ENCODE assay signal across 1 cellular context in genomic region chr20:309841-310644, GRCh38.
TF ChIP-seq lines count a peak whose summit lies in the region.

No MANE protein-coding gene starts in this region.

TF ChIP-seq in HepG2, 621 proteins besides CTCF, POLR2A, EP300 and RAD21 (continued from another document and continues in another):
- TF ChIP-seq FLYWCH1 (CRISPR knock-in tag; IDR thresholded peaks at IDR 0.05) (no peak), ZNF367 (CRISPR knock-in tag; IDR thresholded peaks at IDR 0.05; ENCODE audit: borderline replicate concordance) (no peak), GABPB1 (CRISPR knock-in tag; IDR thresholded peaks at IDR 0.05) (peak; percentile 58; the same call in 1 of the 2 replicates), ZNF891 (CRISPR knock-in tag; IDR thresholded peaks at IDR 0.05) (peak; percentile 85), ZNF460 (CRISPR knock-in tag; IDR thresholded peaks at IDR 0.05; ENCODE audit: borderline replicate concordance) (no peak), KLF9 (CRISPR knock-in tag; IDR thresholded peaks at IDR 0.05; ENCODE audit: low read depth) (0 out of 2 replicates have a peak, but pooled peaks have one; percentile 21), ZNF543 (CRISPR knock-in tag; IDR thresholded peaks at IDR 0.05) (peak; percentile 86), ERF (CRISPR knock-in tag; IDR thresholded peaks at IDR 0.05) (peak; percentile 61; the same call in 1 of the 2 replicates), POLR2AphosphoS5 (IDR thresholded peaks at IDR 0.05; ENCODE audit: low read depth, low read length) (peak; percentile 65), KDM4B (CRISPR knock-in tag; IDR thresholded peaks at IDR 0.05) (0 out of 2 replicates have a peak, but pooled peaks have one; percentile 16), CHD2 (IDR thresholded peaks at IDR 0.05; ENCODE audit: low read depth, low read length) (peak; percentile 40; the same call in 1 of the 2 replicates), PHF21A (CRISPR knock-in tag; IDR thresholded peaks at IDR 0.05) (no peak), CBX5 (CRISPR knock-in tag; IDR thresholded peaks at IDR 0.05; ENCODE audit: borderline replicate concordance) (no peak; the same call in 1 of the 2 replicates), HMGXB3 (CRISPR knock-in tag; IDR thresholded peaks at IDR 0.05; ENCODE audit: borderline replicate concordance) (no peak; the same call in 1 of the 2 replicates), KLF16 (CRISPR knock-in tag; IDR thresholded peaks at IDR 0.05) (peak in 1 of 2 experiments; percentile 35; a peak in 2 of 4 replicates), ZIK1 (CRISPR knock-in tag; IDR thresholded peaks at IDR 0.05; ENCODE audit: borderline replicate concordance, low read depth) (peak; percentile 70), ZNF207 (IDR thresholded peaks at IDR 0.05; ENCODE audit: borderline replicate concordance) (no peak), ZNF704 (CRISPR knock-in tag; IDR thresholded peaks at IDR 0.05; ENCODE audit: borderline replicate concordance) (0 out of 2 replicates have a peak, but pooled peaks have one; percentile 84), SAP130 (CRISPR knock-in tag; IDR thresholded peaks at IDR 0.05; ENCODE audit: low read depth) (peak; percentile 83), NAIF1 (CRISPR knock-in tag; IDR thresholded peaks at IDR 0.05; ENCODE audit: borderline replicate concordance) (no peak), ZGPAT (CRISPR knock-in tag; IDR thresholded peaks at IDR 0.05) (0 out of 2 replicates have a peak, but pooled peaks have one; percentile 32), ZNF160 (CRISPR knock-in tag; IDR thresholded peaks at IDR 0.05) (peak; percentile 73; the same call in 1 of the 2 replicates), ZNF136 (CRISPR knock-in tag; IDR thresholded peaks at IDR 0.05; ENCODE audit: low read depth) (peak; percentile 91; the same call in 1 of the 2 replicates), NR3C1 (CRISPR knock-in tag; IDR thresholded peaks at IDR 0.05) (no peak), HNF1B (CRISPR knock-in tag; IDR thresholded peaks at IDR 0.05) (peak; percentile 77; the same call in 1 of the 2 replicates), MAFF (IDR thresholded peaks at IDR 0.05; ENCODE audit: low read depth, low read length) (no peak), DDIT3 (CRISPR knock-in tag; IDR thresholded peaks at IDR 0.05) (no peak), MTA1 (CRISPR knock-in tag; IDR thresholded peaks at IDR 0.05; ENCODE audit: borderline replicate concordance) (peak; percentile 72; the same call in 1 of the 2 replicates), ZNF496 (CRISPR knock-in tag; IDR thresholded peaks at IDR 0.05; ENCODE audit: insufficient replicate concordance) (no peak), IRF2 (CRISPR knock-in tag; IDR thresholded peaks at IDR 0.05) (peak; percentile 61; the same call in 1 of the 2 replicates), SNRNP70 (IDR thresholded peaks at IDR 0.05; ENCODE audit: low read depth, low read length) (no peak), MYNN (CRISPR knock-in tag; IDR thresholded peaks at IDR 0.05; ENCODE audit: low read depth) (no peak), TEAD3 (CRISPR knock-in tag; optimal IDR thresholded peaks at IDR 0.05; ENCODE audit: borderline replicate concordance) (peak; percentile 62), ZNF737 (CRISPR knock-in tag; IDR thresholded peaks at IDR 0.05; ENCODE audit: borderline replicate concordance) (no peak), ZNF251 (CRISPR knock-in tag; IDR thresholded peaks at IDR 0.05) (0 out of 2 replicates have a peak, but pooled peaks have one; percentile 63), ATRX (CRISPR knock-in tag; IDR thresholded peaks at IDR 0.05; ENCODE audit: borderline replicate concordance) (no peak), RFXANK (CRISPR knock-in tag; IDR thresholded peaks at IDR 0.05) (peak; percentile 48; the same call in 1 of the 2 replicates), SP5 (CRISPR knock-in tag; IDR thresholded peaks at IDR 0.05; ENCODE audit: borderline replicate concordance, low read depth) (peak; percentile 78; the same call in 1 of the 2 replicates), PHB2 (IDR thresholded peaks at IDR 0.05; ENCODE audit: partially characterized antibody) (no peak), CC2D1A (CRISPR knock-in tag; IDR thresholded peaks at IDR 0.05) (no peak), ZFX (CRISPR knock-in tag; IDR thresholded peaks at IDR 0.05; ENCODE audit: low read depth) (peak; percentile 93), ONECUT2 (CRISPR knock-in tag; IDR thresholded peaks at IDR 0.05) (peak; percentile 25; the same call in 1 of the 2 replicates), ZZZ3 (CRISPR knock-in tag; IDR thresholded peaks at IDR 0.05; ENCODE audit: borderline replicate concordance) (no peak), DMTF1 (CRISPR knock-in tag; IDR thresholded peaks at IDR 0.05) (0 out of 2 replicates have a peak, but pooled peaks have one; percentile 68), ZNF563 (CRISPR knock-in tag; IDR thresholded peaks at IDR 0.05) (peak; percentile 64; the same call in 1 of the 2 replicates), RFX1 (IDR thresholded peaks at IDR 0.05) (peak; percentile 87), NR2C2 (CRISPR knock-in tag; IDR thresholded peaks at IDR 0.05; ENCODE audit: borderline replicate concordance) (no peak), MYC (CRISPR knock-in tag; IDR thresholded peaks at IDR 0.05; ENCODE audit: borderline replicate concordance) (peak; percentile 64)
- TF ChIP-seq, protein P1, sequence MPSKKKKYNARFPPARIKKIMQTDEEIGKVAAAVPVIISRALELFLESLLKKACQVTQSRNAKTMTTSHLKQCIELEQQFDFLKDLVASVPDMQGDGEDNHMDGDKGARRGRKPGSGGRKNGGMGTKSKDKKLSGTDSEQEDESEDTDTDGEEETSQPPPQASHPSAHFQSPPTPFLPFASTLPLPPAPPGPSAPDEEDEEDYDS (CRISPR knock-in tag; IDR thresholded peaks at IDR 0.05): peak; percentile 79
- TF ChIP-seq, protein P2, sequence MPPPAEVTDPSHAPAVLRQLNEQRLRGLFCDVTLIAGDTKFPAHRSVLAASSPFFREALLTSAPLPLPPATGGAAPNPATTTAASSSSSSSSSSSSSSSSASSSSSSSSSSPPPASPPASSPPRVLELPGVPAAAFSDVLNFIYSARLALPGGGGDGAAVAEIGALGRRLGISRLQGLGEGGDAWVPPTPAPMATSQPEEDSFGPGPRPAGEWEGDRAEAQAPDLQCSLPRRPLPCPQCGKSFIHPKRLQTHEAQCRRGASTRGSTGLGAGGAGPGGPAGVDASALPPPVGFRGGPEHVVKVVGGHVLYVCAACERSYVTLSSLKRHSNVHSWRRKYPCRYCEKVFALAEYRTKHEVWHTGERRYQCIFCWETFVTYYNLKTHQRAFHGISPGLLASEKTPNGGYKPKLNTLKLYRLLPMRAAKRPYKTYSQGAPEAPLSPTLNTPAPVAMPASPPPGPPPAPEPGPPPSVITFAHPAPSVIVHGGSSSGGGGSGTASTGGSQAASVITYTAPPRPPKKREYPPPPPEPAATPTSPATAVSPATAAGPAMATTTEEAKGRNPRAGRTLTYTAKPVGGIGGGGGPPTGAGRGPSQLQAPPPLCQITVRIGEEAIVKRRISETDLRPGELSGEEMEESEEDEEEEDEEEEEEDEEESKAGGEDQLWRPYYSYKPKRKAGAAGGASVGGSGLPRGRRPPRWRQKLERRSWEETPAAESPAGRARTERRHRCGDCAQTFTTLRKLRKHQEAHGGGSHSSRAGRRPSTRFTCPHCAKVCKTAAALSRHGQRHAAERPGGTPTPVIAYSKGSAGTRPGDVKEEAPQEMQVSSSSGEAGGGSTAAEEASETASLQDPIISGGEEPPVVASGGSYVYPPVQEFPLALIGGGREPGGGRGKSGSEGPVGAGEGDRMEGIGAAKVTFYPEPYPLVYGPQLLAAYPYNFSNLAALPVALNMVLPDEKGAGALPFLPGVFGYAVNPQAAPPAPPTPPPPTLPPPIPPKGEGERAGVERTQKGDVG (CRISPR knock-in tag; IDR thresholded peaks at IDR 0.05; ENCODE audit: borderline replicate concordance): no peak
- TF ChIP-seq, protein P3, sequence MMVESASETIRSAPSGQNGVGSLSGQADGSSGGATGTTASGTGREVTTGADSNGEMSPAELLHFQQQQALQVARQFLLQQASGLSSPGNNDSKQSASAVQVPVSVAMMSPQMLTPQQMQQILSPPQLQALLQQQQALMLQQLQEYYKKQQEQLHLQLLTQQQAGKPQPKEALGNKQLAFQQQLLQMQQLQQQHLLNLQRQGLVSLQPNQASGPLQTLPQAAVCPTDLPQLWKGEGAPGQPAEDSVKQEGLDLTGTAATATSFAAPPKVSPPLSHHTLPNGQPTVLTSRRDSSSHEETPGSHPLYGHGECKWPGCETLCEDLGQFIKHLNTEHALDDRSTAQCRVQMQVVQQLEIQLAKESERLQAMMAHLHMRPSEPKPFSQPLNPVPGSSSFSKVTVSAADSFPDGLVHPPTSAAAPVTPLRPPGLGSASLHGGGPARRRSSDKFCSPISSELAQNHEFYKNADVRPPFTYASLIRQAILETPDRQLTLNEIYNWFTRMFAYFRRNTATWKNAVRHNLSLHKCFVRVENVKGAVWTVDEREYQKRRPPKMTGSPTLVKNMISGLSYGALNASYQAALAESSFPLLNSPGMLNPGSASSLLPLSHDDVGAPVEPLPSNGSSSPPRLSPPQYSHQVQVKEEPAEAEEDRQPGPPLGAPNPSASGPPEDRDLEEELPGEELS (CRISPR knock-in tag; IDR thresholded peaks at IDR 0.05): peak; percentile 75
